1 cellular context compared by ENCODE assay signal in the genomic region with DNA sequence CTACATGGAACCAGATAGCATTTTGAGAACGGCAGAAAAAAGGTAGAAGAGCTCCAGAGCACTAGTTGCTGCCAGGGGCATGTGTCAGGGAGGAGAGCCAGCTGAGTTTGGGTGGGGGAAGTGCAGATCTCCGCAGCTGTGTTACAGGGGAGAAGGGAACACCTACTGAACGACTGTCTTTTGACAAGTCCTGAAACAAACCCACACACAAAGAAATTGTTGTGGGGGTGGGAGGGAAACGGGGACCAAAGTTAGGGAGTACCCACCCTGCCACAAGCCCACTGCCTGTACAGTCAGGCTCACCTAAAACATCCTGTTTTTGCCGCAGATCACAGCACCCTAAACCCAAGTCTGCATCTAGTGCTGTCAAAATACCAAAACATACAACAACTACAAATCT.
A peak's percentile ranks its signal among the peaks of the same experiment; 100 is the strongest.
TF ChIP-seq lines count a peak whose summit lies in the region.

No MANE protein-coding gene starts in this region.

TF ChIP-seq in K562, 482 proteins besides CTCF, POLR2A, EP300 and RAD21:
- TF ChIP-seq, protein P1, sequence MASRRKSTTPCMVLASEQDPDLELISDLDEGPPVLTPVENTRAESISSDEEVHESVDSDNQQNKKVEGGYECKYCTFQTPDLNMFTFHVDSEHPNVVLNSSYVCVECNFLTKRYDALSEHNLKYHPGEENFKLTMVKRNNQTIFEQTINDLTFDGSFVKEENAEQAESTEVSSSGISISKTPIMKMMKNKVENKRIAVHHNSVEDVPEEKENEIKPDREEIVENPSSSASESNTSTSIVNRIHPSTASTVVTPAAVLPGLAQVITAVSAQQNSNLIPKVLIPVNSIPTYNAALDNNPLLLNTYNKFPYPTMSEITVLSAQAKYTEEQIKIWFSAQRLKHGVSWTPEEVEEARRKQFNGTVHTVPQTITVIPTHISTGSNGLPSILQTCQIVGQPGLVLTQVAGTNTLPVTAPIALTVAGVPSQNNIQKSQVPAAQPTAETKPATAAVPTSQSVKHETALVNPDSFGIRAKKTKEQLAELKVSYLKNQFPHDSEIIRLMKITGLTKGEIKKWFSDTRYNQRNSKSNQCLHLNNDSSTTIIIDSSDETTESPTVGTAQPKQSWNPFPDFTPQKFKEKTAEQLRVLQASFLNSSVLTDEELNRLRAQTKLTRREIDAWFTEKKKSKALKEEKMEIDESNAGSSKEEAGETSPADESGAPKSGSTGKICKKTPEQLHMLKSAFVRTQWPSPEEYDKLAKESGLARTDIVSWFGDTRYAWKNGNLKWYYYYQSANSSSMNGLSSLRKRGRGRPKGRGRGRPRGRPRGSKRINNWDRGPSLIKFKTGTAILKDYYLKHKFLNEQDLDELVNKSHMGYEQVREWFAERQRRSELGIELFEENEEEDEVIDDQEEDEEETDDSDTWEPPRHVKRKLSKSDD (conservative IDR thresholded peaks at IDR 0.05; ENCODE audit: low read length) = no peak
- TF ChIP-seq CBFA2T3 (IDR thresholded peaks at IDR 0.05) (0 out of 2 replicates have a peak, but pooled peaks have one; percentile 6), EHMT2 (IDR thresholded peaks at IDR 0.05) (no peak), MXI1 (IDR thresholded peaks at IDR 0.05; ENCODE audit: low read depth, low read length) (no peak), GABPB2 (CRISPR knock-in tag; conservative IDR thresholded peaks at IDR 0.05) (no peak)
- TF ChIP-seq, protein P2, sequence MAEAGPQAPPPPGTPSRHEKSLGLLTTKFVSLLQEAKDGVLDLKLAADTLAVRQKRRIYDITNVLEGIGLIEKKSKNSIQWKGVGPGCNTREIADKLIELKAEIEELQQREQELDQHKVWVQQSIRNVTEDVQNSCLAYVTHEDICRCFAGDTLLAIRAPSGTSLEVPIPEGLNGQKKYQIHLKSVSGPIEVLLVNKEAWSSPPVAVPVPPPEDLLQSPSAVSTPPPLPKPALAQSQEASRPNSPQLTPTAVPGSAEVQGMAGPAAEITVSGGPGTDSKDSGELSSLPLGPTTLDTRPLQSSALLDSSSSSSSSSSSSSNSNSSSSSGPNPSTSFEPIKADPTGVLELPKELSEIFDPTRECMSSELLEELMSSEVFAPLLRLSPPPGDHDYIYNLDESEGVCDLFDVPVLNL (CRISPR knock-in tag; IDR thresholded peaks at IDR 0.05; ENCODE audit: low read depth) = no peak
- TF ChIP-seq, protein P3, sequence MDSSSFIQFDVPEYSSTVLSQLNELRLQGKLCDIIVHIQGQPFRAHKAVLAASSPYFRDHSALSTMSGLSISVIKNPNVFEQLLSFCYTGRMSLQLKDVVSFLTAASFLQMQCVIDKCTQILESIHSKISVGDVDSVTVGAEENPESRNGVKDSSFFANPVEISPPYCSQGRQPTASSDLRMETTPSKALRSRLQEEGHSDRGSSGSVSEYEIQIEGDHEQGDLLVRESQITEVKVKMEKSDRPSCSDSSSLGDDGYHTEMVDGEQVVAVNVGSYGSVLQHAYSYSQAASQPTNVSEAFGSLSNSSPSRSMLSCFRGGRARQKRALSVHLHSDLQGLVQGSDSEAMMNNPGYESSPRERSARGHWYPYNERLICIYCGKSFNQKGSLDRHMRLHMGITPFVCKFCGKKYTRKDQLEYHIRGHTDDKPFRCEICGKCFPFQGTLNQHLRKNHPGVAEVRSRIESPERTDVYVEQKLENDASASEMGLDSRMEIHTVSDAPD (CRISPR knock-in tag; IDR thresholded peaks at IDR 0.05) = no peak
TF ChIP-seq in K562: peak in this region for 1.
